ENCODE assay signal across 22 cellular contexts in the genomic region with DNA sequence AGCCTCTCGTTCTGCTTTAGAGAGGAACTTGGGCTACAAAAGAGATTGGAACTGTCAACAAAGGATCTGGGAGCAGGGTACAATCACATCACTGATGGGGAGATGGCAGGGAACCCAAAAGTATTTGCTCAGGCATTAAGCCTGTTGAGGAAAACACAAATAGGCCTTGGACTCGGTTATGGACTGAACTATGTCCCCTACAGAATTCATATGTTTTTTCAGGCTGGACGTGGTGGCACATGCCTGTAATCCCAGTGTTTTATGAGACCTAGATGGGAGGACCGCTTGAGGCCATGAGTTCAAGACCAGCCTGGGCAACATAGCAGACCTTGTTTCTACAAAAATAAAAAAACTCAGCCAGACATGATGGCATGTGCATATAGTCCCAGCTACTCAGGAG. TPM values are rescaled to one million over a fixed set of nuclear protein-coding genes. Genes with fewer than 3 reads are reported as not detected.
"Had no signal": no experiment of that assay in that cellular context is flagged by ENCODE, and none has a peak within 500 bp of the region (broad histone marks: within the 10 kb centered on the region; RNA-seq: fewer than 3 reads in every experiment).

No MANE protein-coding gene starts in this region.

- H3K4me3 ChIP-seq: SJSA1, SK-N-MC had no signal

- FAIRE-seq: HTR-8/SVneo, RCC 7860 had no signal

- DNase-seq: KBM-7, NCI-H1092, NCI-H1105 treated with DMSO at 0.1 percent for 48 hours, NCI-H1417 treated with DMSO at 0.1 percent for 48 hours, NCI-H146, NCI-H1694 treated with DMSO at 0.1 percent for 48 hours, NCI-H1930, NCI-H2081, NCI-H2107, NCI-H2227 treated with DMSO at 0.1 percent for 48 hours, NCI-H524, NCI-H69, NCI-H774, Right ventricle myocardium superior, RPMI8226, SIG-M5 had no signal

- H3K4me1 ChIP-seq: SJSA1 had no signal

- H3K9me3 ChIP-seq: SJSA1 had no signal

- H3K27ac ChIP-seq: HL-60, SJSA1, SK-N-MC had no signal

- H3K27me3 ChIP-seq: SJSA1 had no signal

RNA-seq across cellular contexts. Expression of a gene that starts 27.6 kb away (rescaled TPM):
- total RNA-seq: LHCN-M2, SJSA1 had no signal
